Comparison of ENCODE assay signal across 25 cellular contexts in the genomic region with DNA sequence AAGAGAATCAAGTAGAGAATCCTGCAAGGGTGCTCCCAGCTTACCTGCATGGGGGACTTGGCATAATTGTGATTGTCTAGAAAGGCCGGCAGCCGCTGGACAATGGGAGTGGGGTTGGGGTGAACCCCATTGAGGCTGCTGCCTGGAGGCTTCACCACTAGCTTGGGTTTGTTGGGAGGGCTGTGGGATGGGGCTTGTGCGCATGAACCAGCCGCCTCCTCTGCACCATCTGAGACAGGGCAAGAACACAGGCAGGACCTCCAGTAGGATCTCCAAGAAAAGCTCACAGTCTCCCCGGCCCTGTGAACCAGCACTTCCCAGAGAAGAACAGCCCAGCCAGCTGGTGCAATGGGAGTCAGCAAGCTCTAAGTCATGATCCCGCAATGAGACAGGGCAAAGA. TPM values are rescaled to one million over a fixed set of nuclear protein-coding genes. Genes with fewer than 3 reads are reported as not detected.
DNase-seq lines count a peak whose midpoint lies in the region; ATAC-seq and TF ChIP-seq lines count a peak whose summit lies in the region.
"Had no signal": no experiment of that assay in that cellular context is flagged by ENCODE, and none has a peak within 500 bp of the region (broad histone marks: within the 10 kb centered on the region; RNA-seq: fewer than 3 reads in every experiment).

No MANE protein-coding gene starts in this region.

- peaks cover 0 to 77% (median 0%) of the 10 kb centered on the region in 3 donors for H3K36me3 ChIP-seq in Peyer's patch

- intact Hi-C loops in left cardiac atrium (cut with DNase I) (no loop called here), sciatic nerve (cut with DNase I) (no loop called here)

- in situ Hi-C loops in GM13977 (cut with MboI; ENCODE audit: low pct_unique_long_range_greater_than_20kb, low sequenced_read_pairs, unreplicated experiment): no loop called here

- H3K4me3 ChIP-seq in Peyer's patch: no peak overlapping the region
- H3K4me3 ChIP-seq: GM23248, hepatocyte had no signal

- H3K27me3 Mint-ChIP-seq in activated T-cell treated with anti-CD3 and anti-CD28 coated beads, Interleukin-2, amount 50 U/mL, for 4 hours (ENCODE audit: low read depth): no peaks in the 10 kb centered on the region
- H3K27me3 Mint-ChIP-seq: activated naive CD8-positive, alpha-beta T cell treated with anti-CD3 and anti-CD28 coated beads, Interleukin-2, amount 50 U/mL, for 24 hours; B cell; progenitor cell of endocrine pancreas had no signal

- no peaks in the 10 kb centered on the region for H3K9me3 ChIP-seq in Peyer's patch

- H3K4me1 ChIP-seq in Peyer's patch: peaks cover 3 to 32% (median 10%) of the 10 kb centered on the region in 4 donors

- TF ChIP-seq CTCF in Peyer's patch (IDR thresholded peaks at IDR 0.05): no peak
- no peak for TF ChIP-seq CTCF in GM13977 (IDR thresholded peaks at IDR 0.05; ENCODE audit: extremely low read depth, insufficient read depth, missing control alignments)

- H3K36me3 Mint-ChIP-seq in activated T-cell treated with anti-CD3 and anti-CD28 coated beads, Interleukin-2, amount 50 U/mL, for 4 hours (ENCODE audit: insufficient read depth): peaks cover 37% of the 10 kb centered on the region

- H3K4me3 Mint-ChIP-seq in activated T-cell treated with anti-CD3 and anti-CD28 coated beads, Interleukin-2, amount 50 U/mL, for 4 hours: no peak overlapping the region
- H3K4me3 Mint-ChIP-seq: activated naive CD8-positive, alpha-beta T cell treated with anti-CD3 and anti-CD28 coated beads, Interleukin-2, amount 50 U/mL, for 24 hours; B cell had no signal

- no peaks in the 10 kb centered on the region for H3K9me3 Mint-ChIP-seq in activated T-cell treated with anti-CD3 and anti-CD28 coated beads, Interleukin-2, amount 50 U/mL, for 4 hours
- H3K9me3 Mint-ChIP-seq: activated naive CD8-positive, alpha-beta T cell treated with anti-CD3 and anti-CD28 coated beads, Interleukin-2, amount 50 U/mL, for 24 hours had no signal

- no peak for ATAC-seq in activated T-cell treated with anti-CD3 and anti-CD28 coated beads, Interleukin-2, amount 50 U/mL, for 4 hours
- ATAC-seq in left cardiac atrium (no peak), sciatic nerve (no peak), HG02973 (IDR thresholded peaks at IDR 0.05; ENCODE audit: unreplicated experiment) (no peak), GM21528 (IDR thresholded peaks at IDR 0.05; ENCODE audit: low FRiP score, unreplicated experiment) (no peak)
- ATAC-seq: activated naive CD8-positive, alpha-beta T cell treated with anti-CD3 and anti-CD28 coated beads, Interleukin-2, amount 50 U/mL, for 24 hours had no signal

- peaks cover 21% of the 10 kb centered on the region for H3K4me1 Mint-ChIP-seq in activated T-cell treated with anti-CD3 and anti-CD28 coated beads, Interleukin-2, amount 50 U/mL, for 4 hours (ENCODE audit: low read depth)

- DNase-seq in activated T-cell treated with anti-CD3 and anti-CD28 coated beads, Interleukin-2, amount 50 U/mL, for 1 hour: peak; percentile 6
- no peak for DNase-seq in activated T-cell treated with anti-CD3 and anti-CD28 coated beads, Interleukin-2, amount 50 U/mL, for 4 hours
- peak in 2 of 3 donors; percentile 24 to 35 for DNase-seq in Peyer's patch
- peak; percentile 15 for DNase-seq in left cardiac atrium
- DNase-seq in sciatic nerve (ENCODE audit: low spot score): peak; percentile 47
- DNase-seq in GM13977 (ENCODE audit: low spot score): no peak
- DNase-seq: activated CD4-positive, alpha-beta T cell treated with anti-CD3 and anti-CD28 coated beads for 1 hour; activated CD8-positive, alpha-beta memory T cell treated with anti-CD3 and anti-CD28 coated beads for 24 hours; activated naive CD8-positive, alpha-beta T cell treated with anti-CD3 and anti-CD28 coated beads, Interleukin-2, amount 50 U/mL, for 24 hours; cerebellar nuclear complex; COR-L47; DMS79; foreskin melanocyte; GF-D8; GM23248; NCI-H1092 treated with DMSO at 0.1 percent for 48 hours; NCI-H1930; NCI-H69; stimulated activated CD4-positive, alpha-beta T cell treated with anti-CD3 and anti-CD28 coated beads, Interleukin-1b, Interleukin-23, amount 100 ng/mL, for 48 hours had no signal

- no peak overlapping the region for H3K27ac ChIP-seq in Peyer's patch
- H3K27ac ChIP-seq: GM23248, hepatocyte had no signal

- TF ChIP-seq POLR2A in Peyer's patch (IDR thresholded peaks at IDR 0.05): no peak

- H3K27me3 ChIP-seq in Peyer's patch: no peaks in the 10 kb centered on the region
- H3K27me3 ChIP-seq: hepatocyte had no signal

RNA-seq across cellular contexts. Expression of gene BAP1, which starts 4.7 kb away (rescaled TPM):
- 100 to 1,000 TPM; 117 to 130 (median 127) TPM for total RNA-seq in activated T-cell treated with anti-CD3 and anti-CD28 coated beads, Interleukin-2, amount 50 U/mL, for 4 hours
- total RNA-seq in Peyer's patch (10 to 100 TPM; 49.9 to 94.4 (median 77.0) TPM), left cardiac atrium (10 to 100 TPM; 52.6 to 62.4 TPM), sciatic nerve (59.5 TPM)

RNA-seq across cellular contexts. Expression of gene PHF7, which starts 5.4 kb away (rescaled TPM):
- 1 to 10 TPM; 3.6 to 5.0 (median 4.8) TPM for total RNA-seq in activated T-cell treated with anti-CD3 and anti-CD28 coated beads, Interleukin-2, amount 50 U/mL, for 4 hours
- total RNA-seq in Peyer's patch (10 to 100 TPM; 12.4 to 34.6 (median 17.4) TPM), left cardiac atrium (10 to 100 TPM; 13.1 to 16.0 TPM), sciatic nerve (11.4 TPM)

RNA-seq across cellular contexts. Expression of gene SEMA3G, which starts 39.8 kb away (rescaled TPM):
- under 1 TPM; 0.05 to 0.24 (median 0.08) TPM for total RNA-seq in activated T-cell treated with anti-CD3 and anti-CD28 coated beads, Interleukin-2, amount 50 U/mL, for 4 hours
- total RNA-seq in Peyer's patch: 10 to 100 TPM; 18.8 to 24.8 (median 22.0) TPM
- 10 to 100 TPM; 13.7 to 19.9 TPM for total RNA-seq in left cardiac atrium
- 38.3 TPM for total RNA-seq in sciatic nerve
- total RNA-seq: A673, GM23248 had no signal

RNA-seq across cellular contexts. Expression of gene TNNC1, which starts 48.8 kb away (rescaled TPM):
- total RNA-seq in activated T-cell treated with anti-CD3 and anti-CD28 coated beads, Interleukin-2, amount 50 U/mL, for 4 hours: 1 to 10 TPM in 2 of 3 donors, under 1 TPM in 1; 0.46 to 1.4 (median 1.1) TPM
- total RNA-seq in Peyer's patch (not detected), left cardiac atrium (1,000 to 10,000 TPM; 2,841 to 3,233 TPM), sciatic nerve (205 TPM)
- total RNA-seq: A673, GM23248 had no signal

RNA-seq across cellular contexts. Expression of gene NISCH, which starts 50.3 kb away (rescaled TPM):
- 10 to 100 TPM; 60.2 to 69.1 (median 67.9) TPM for total RNA-seq in activated T-cell treated with anti-CD3 and anti-CD28 coated beads, Interleukin-2, amount 50 U/mL, for 4 hours
- total RNA-seq in Peyer's patch (100 to 1,000 TPM in 3 of 4 donors, 10 to 100 TPM in 1; 65.7 to 150 (median 128) TPM), left cardiac atrium (10 to 100 TPM; 45.9 to 49.0 TPM), sciatic nerve (163 TPM)

Comparison
In these comparisons a context has a peak if more than half of its experiments do, and no peak if none do; other contexts are left out.
1. DNase-seq: peak in activated T-cell treated with anti-CD3 and anti-CD28 coated beads, Interleukin-2, amount 50 U/mL, for 1 hour (single experiment), Peyer's patch (2 of 3), left cardiac atrium (single experiment) and sciatic nerve (single experiment); none in activated T-cell treated with anti-CD3 and anti-CD28 coated beads, Interleukin-2, amount 50 U/mL, for 4 hours (single experiment) and GM13977 (single experiment).
2. RNA of gene SEMA3G, which starts 39.8 kb away (total RNA-seq): 38.3 TPM in sciatic nerve (single experiment), 18.8 to 24.8 TPM in Peyer's patch and 13.7 to 19.9 TPM in left cardiac atrium; 0.05 to 0.24 TPM in activated T-cell treated with anti-CD3 and anti-CD28 coated beads, Interleukin-2, amount 50 U/mL, for 4 hours; every median in the first group is over 10 times any median in the second.